Comparison of ENCODE assay signal across 3 cellular contexts in genomic region chr9:104833701-104834100, GRCh38.
TF ChIP-seq lines count a peak whose summit lies in the region.

No MANE protein-coding gene starts in this region.

TF ChIP-seq in GM23338, 12 proteins besides CTCF, POLR2A, EP300 and RAD21 (continued from another document and continues in another):
- TF ChIP-seq JUNB (IDR thresholded peaks at IDR 0.05; ENCODE audit: unreplicated experiment): no peak
- TF ChIP-seq, protein P1, sequence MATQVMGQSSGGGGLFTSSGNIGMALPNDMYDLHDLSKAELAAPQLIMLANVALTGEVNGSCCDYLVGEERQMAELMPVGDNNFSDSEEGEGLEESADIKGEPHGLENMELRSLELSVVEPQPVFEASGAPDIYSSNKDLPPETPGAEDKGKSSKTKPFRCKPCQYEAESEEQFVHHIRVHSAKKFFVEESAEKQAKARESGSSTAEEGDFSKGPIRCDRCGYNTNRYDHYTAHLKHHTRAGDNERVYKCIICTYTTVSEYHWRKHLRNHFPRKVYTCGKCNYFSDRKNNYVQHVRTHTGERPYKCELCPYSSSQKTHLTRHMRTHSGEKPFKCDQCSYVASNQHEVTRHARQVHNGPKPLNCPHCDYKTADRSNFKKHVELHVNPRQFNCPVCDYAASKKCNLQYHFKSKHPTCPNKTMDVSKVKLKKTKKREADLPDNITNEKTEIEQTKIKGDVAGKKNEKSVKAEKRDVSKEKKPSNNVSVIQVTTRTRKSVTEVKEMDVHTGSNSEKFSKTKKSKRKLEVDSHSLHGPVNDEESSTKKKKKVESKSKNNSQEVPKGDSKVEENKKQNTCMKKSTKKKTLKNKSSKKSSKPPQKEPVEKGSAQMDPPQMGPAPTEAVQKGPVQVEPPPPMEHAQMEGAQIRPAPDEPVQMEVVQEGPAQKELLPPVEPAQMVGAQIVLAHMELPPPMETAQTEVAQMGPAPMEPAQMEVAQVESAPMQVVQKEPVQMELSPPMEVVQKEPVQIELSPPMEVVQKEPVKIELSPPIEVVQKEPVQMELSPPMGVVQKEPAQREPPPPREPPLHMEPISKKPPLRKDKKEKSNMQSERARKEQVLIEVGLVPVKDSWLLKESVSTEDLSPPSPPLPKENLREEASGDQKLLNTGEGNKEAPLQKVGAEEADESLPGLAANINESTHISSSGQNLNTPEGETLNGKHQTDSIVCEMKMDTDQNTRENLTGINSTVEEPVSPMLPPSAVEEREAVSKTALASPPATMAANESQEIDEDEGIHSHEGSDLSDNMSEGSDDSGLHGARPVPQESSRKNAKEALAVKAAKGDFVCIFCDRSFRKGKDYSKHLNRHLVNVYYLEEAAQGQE (IDR thresholded peaks at IDR 0.05; ENCODE audit: unreplicated experiment): no peak

TF ChIP-seq in K562, 482 proteins besides CTCF, POLR2A, EP300 and RAD21 (continued from another document):
- TF ChIP-seq EZH2 (IDR thresholded peaks at IDR 0.05; ENCODE audit: borderline replicate concordance, low read depth, low read length) (no peak), HDAC1 (IDR thresholded peaks at IDR 0.05) (no peak), MAFG (tag; conservative IDR thresholded peaks at IDR 0.05) (peak; percentile 23; the same call in 1 of the 2 replicates), MCM2 (IDR thresholded peaks at IDR 0.05; ENCODE audit: low read depth) (no peak), BMI1 (IDR thresholded peaks at IDR 0.05; ENCODE audit: low read length) (no peak), POLR2H (tag; IDR thresholded peaks at IDR 0.05; ENCODE audit: low read depth) (no peak), ZNF133 (CRISPR knock-in tag; IDR thresholded peaks at IDR 0.05) (no peak), NR2F6 (CRISPR knock-in tag; IDR thresholded peaks at IDR 0.05) (no peak), NCOA6 (IDR thresholded peaks at IDR 0.05) (no peak)

TF ChIP-seq in HepG2, 621 proteins besides CTCF, POLR2A, EP300 and RAD21 (continued from another document):
- TF ChIP-seq, protein P2, sequence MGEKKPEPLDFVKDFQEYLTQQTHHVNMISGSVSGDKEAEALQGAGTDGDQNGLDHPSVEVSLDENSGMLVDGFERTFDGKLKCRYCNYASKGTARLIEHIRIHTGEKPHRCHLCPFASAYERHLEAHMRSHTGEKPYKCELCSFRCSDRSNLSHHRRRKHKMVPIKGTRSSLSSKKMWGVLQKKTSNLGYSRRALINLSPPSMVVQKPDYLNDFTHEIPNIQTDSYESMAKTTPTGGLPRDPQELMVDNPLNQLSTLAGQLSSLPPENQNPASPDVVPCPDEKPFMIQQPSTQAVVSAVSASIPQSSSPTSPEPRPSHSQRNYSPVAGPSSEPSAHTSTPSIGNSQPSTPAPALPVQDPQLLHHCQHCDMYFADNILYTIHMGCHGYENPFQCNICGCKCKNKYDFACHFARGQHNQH (CRISPR knock-in tag; IDR thresholded peaks at IDR 0.05): no peak
- TF ChIP-seq, protein P3, sequence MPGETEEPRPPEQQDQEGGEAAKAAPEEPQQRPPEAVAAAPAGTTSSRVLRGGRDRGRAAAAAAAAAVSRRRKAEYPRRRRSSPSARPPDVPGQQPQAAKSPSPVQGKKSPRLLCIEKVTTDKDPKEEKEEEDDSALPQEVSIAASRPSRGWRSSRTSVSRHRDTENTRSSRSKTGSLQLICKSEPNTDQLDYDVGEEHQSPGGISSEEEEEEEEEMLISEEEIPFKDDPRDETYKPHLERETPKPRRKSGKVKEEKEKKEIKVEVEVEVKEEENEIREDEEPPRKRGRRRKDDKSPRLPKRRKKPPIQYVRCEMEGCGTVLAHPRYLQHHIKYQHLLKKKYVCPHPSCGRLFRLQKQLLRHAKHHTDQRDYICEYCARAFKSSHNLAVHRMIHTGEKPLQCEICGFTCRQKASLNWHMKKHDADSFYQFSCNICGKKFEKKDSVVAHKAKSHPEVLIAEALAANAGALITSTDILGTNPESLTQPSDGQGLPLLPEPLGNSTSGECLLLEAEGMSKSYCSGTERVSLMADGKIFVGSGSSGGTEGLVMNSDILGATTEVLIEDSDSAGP (CRISPR knock-in tag; IDR thresholded peaks at IDR 0.05; ENCODE audit: borderline replicate concordance): no peak
- TF ChIP-seq MAFK (conservative IDR thresholded peaks at IDR 0.05 in 1 of 2, IDR thresholded peaks at IDR 0.05 in 1 of 2; ENCODE audit: low read length in 2 of 2) (peak; percentile 22 to 24; a peak in 1 of 4 replicates), ZBTB42 (CRISPR knock-in tag; IDR thresholded peaks at IDR 0.05) (no peak), ZNF234 (CRISPR knock-in tag; conservative IDR thresholded peaks at IDR 0.05) (no peak), GABPB1 (CRISPR knock-in tag; IDR thresholded peaks at IDR 0.05) (no peak), KLF9 (CRISPR knock-in tag; IDR thresholded peaks at IDR 0.05; ENCODE audit: low read depth) (no peak)
